ENCODE assay signal across 12 cellular contexts in the genomic region with DNA sequence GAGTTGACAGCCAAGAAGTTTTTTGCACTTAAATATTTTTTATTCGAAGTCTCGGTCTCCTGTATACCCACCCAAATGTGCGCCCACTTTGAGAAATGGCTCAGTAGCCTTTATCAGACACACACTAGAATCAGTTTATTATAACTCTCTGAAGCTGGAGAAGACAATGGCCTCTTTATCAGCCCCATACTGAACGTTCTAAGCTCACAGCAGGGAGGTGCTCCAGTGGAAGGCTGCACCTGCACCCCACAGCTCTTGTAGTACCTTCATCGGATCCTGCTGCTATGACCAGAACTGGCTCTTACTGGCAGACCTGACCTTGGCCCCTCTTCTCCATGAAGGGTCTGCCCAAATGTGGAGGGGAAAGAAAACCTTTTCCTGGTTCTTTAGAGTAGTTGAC.
"Had no signal": no experiment of that assay in that cellular context is flagged by ENCODE, and none has a peak within 500 bp of the region (broad histone marks: within the 10 kb centered on the region; RNA-seq: fewer than 3 reads in every experiment).

No MANE protein-coding gene starts in this region.

- H3K27ac ChIP-seq: dorsolateral prefrontal cortex, testis, upper lobe of right lung had no signal

- H3K9me3 ChIP-seq: testis, upper lobe of right lung had no signal

- H3K4me3 ChIP-seq: dorsolateral prefrontal cortex, testis, upper lobe of right lung had no signal

- ATAC-seq: esophagus mucosa, upper lobe of right lung had no signal

- H3K27me3 ChIP-seq: testis, upper lobe of right lung had no signal

- DNase-seq: activated CD4-positive, alpha-beta T cell treated with anti-CD3 and anti-CD28 coated beads, Interleukin-2, amount 50 U/mL, for 1 hour; activated CD4-positive, CD25-positive, alpha-beta regulatory T cell; activated gamma-delta T cell treated with Interleukin-2 at 50 U/mL for 16 hours; activated naive CD8-positive, alpha-beta T cell treated with anti-CD3 and anti-CD28 coated beads for 36 hours; activated T-cell treated with anti-CD3 and anti-CD28 coated beads, Interleukin-2, amount 50 U/mL, for 1 hour; dorsolateral prefrontal cortex; hypothalamus; kidney glomerular epithelial cell; stimulated activated CD4-positive, alpha-beta T cell treated with anti-CD3 and anti-CD28 coated beads, Interleukin-4, amount 100 ng/mL, for 1 hour; testis; upper lobe of right lung had no signal
